ENCODE assay signal across 1 cellular context in genomic region chr2:236583621-236584203, GRCh38.
TF ChIP-seq lines count a peak whose summit lies in the region.

No MANE protein-coding gene starts in this region.

TF ChIP-seq in GM12878, 131 proteins besides CTCF, POLR2A, EP300 and RAD21:
- TF ChIP-seq MLLT1 (IDR thresholded peaks at IDR 0.05) = 0 out of 2 replicates have a peak, but pooled peaks have one; percentile 42
- peak; percentile 32; the same call in 1 of the 2 replicates for TF ChIP-seq POLR2AphosphoS2 (IDR thresholded peaks at IDR 0.05; ENCODE audit: low read depth, low read length)
- TF ChIP-seq TCF12 (IDR thresholded peaks at IDR 0.05; ENCODE audit: low read depth, low read length) = no peak
- TF ChIP-seq IKZF1 (conservative IDR thresholded peaks at IDR 0.05) = peak; percentile 55
- TF ChIP-seq ZNF687 (IDR thresholded peaks at IDR 0.05) = peak; percentile 11; the same call in 1 of the 2 replicates
- no peak for TF ChIP-seq ZBTB4 (CRISPR knock-in tag; IDR thresholded peaks at IDR 0.05)
- no peak for TF ChIP-seq STAT1 (conservative IDR thresholded peaks at IDR 0.05)
- TF ChIP-seq MEF2B (IDR thresholded peaks at IDR 0.05; ENCODE audit: partially characterized antibody, poor library complexity, severe bottlenecking) = peak; percentile 46
- peak; percentile 47; the same call in 1 of the 2 replicates for TF ChIP-seq RELB (IDR thresholded peaks at IDR 0.05; ENCODE audit: low read depth)
- no peak for TF ChIP-seq FOS (IDR thresholded peaks at IDR 0.05; ENCODE audit: borderline replicate concordance, extremely low read depth, insufficient read length)
- TF ChIP-seq FOXM1 (IDR thresholded peaks at IDR 0.05; ENCODE audit: low read depth, low read length) = no peak
- TF ChIP-seq TARDBP (IDR thresholded peaks at IDR 0.05; ENCODE audit: borderline replicate concordance) = no peak
- no peak for TF ChIP-seq BCL3 (IDR thresholded peaks at IDR 0.05; ENCODE audit: borderline replicate concordance, insufficient read depth, low read depth, low read length, poor library complexity, severe bottlenecking)
- TF ChIP-seq PAX8 (IDR thresholded peaks at IDR 0.05) = no peak
- TF ChIP-seq CHD2 (IDR thresholded peaks at IDR 0.05; ENCODE audit: borderline replicate concordance, low read depth, low read length) = 0 out of 2 replicates have a peak, but pooled peaks have one; percentile 21
